ENCODE assay signal across 10 cellular contexts in genomic region chr5:151151263-151151660, GRCh38. TPM values are rescaled to one million over a fixed set of nuclear protein-coding genes. Genes with fewer than 3 reads are reported as not detected.
A peak's percentile ranks its signal among the peaks of the same experiment; 100 is the strongest.
DNase-seq lines count a peak whose midpoint lies in the region; ATAC-seq and TF ChIP-seq lines count a peak whose summit lies in the region.
"Had no signal": no experiment of that assay in that cellular context is flagged by ENCODE, and none has a peak within 500 bp of the region (broad histone marks: within the 10 kb centered on the region; RNA-seq: fewer than 3 reads in every experiment).

No MANE protein-coding gene starts in this region.

- no peaks in the 10 kb centered on the region for H3K9me2 ChIP-seq in SK-N-SH

- H3K9me3 Mint-ChIP-seq in activated naive CD8-positive, alpha-beta T cell treated with anti-CD3 and anti-CD28 coated beads for 36 hours = no peaks in the 10 kb centered on the region
- H3K9me3 Mint-ChIP-seq in memory B cell (no peaks in the 10 kb centered on the region), progenitor cell of endocrine pancreas (ENCODE audit: low read depth) (no peaks in the 10 kb centered on the region)

- H3K4me1 Mint-ChIP-seq in activated naive CD8-positive, alpha-beta T cell treated with anti-CD3 and anti-CD28 coated beads for 36 hours = peaks cover 87% of the 10 kb centered on the region
- H3K4me1 Mint-ChIP-seq in memory B cell (peaks cover 79% of the 10 kb centered on the region), progenitor cell of endocrine pancreas (ENCODE audit: low read depth) (peaks cover 14% of the 10 kb centered on the region)

- peaks cover 51% of the 10 kb centered on the region for H3K79me2 ChIP-seq in SK-N-SH (ENCODE audit: insufficient read depth)

- ATAC-seq in SK-N-SH treated with all-trans-retinoic acid at 6 μM for 48 hours = no peak
- no peak for ATAC-seq in memory B cell (ENCODE audit: low read depth)

- TF ChIP-seq RAD21 in SK-N-SH (IDR thresholded peaks at IDR 0.05; ENCODE audit: low read length) = no peak

- H3K27ac Mint-ChIP-seq in activated naive CD8-positive, alpha-beta T cell treated with anti-CD3 and anti-CD28 coated beads for 36 hours = peak overlapping the region; percentile 92
- peak overlapping the region; percentile 93 for H3K27ac Mint-ChIP-seq in memory B cell
- no peak overlapping the region for H3K27ac Mint-ChIP-seq in progenitor cell of endocrine pancreas

- H3K4me3 Mint-ChIP-seq in activated naive CD8-positive, alpha-beta T cell treated with anti-CD3 and anti-CD28 coated beads for 36 hours = peak overlapping the region; percentile 60
- H3K4me3 Mint-ChIP-seq in memory B cell (peak overlapping the region; percentile 47), progenitor cell of endocrine pancreas (ENCODE audit: low read depth) (no peak overlapping the region)

- CTCF ChIA-PET in SK-N-SH (lab: Yijun Ruan, JAX) = interaction anchor here (0.6 to 32.5 kb wide), 5 partner anchors 16 to 97 kb away, joined by 3 to 540 read pairs (median 7); no protein-coding TSS in a partner anchor
- CTCF ChIA-PET in HEK293T (lab: Yijun Ruan, JAX) = interaction anchor here (0.7 to 1.7 kb wide), 3 partner anchors 14 to 38 kb away, joined by 3 to 5 read pairs (median 3); no protein-coding TSS in a partner anchor

- no peak for TF ChIP-seq EP300 in SK-N-SH (IDR thresholded peaks at IDR 0.05; ENCODE audit: borderline replicate concordance in 1 of 2, low read depth in 1 of 2, low read length in 1 of 2)

- DNase-seq in SK-N-SH (no peak), memory B cell (ENCODE audit: low spot score in 2 of 2) (no peak), progenitor cell of endocrine pancreas (ENCODE audit: low spot score, unreplicated experiment) (no peak), HEK293T (ENCODE audit: extremely low spot score) (no peak), NCI-H1417 (lab: John Stamatoyannopoulos, UW) (no peak)
- DNase-seq in activated naive CD8-positive, alpha-beta T cell treated with anti-CD3 and anti-CD28 coated beads for 36 hours = no peak
- DNase-seq: activated effector memory CD4-positive, alpha-beta T cell treated with Interleukin-2 at 50 U/mL for 16 hours had no signal

- H3K9ac ChIP-seq in SK-N-SH (no peak overlapping the region), subcutaneous abdominal adipose tissue (ENCODE audit: low read length in 5 of 5) (peak overlapping the region in 3 of 5 donors; percentile 33 to 60 (median 55))

- TF ChIP-seq CTCF in SK-N-SH (IDR thresholded peaks at IDR 0.05) = no peak
- no peak for TF ChIP-seq CTCF in progenitor cell of endocrine pancreas (IDR thresholded peaks at IDR 0.05; ENCODE audit: unreplicated experiment)

- peaks cover 0 to 6% of the 10 kb centered on the region in 2 experiments for H3K36me3 ChIP-seq in SK-N-SH (replicated peaks in 1 of 2; ENCODE audit: control insufficient read depth in 1 of 2, insufficient read depth in 2 of 2, low read length in 1 of 2)
- peaks cover 0 to 20% (median 15%) of the 10 kb centered on the region in 5 donors for H3K36me3 ChIP-seq in subcutaneous abdominal adipose tissue (ENCODE audit: control insufficient read depth in 5 of 5, insufficient read depth in 5 of 5, low read length in 5 of 5)

- H3K4me1 ChIP-seq in SK-N-SH (ENCODE audit: control insufficient read depth in 1 of 2, insufficient read depth in 2 of 2, low read depth in 1 of 2, low read length in 1 of 2) (peaks cover 25 to 34% of the 10 kb centered on the region in 2 experiments; a peak in 2 of 4 replicates), subcutaneous abdominal adipose tissue (ENCODE audit: control insufficient read depth in 5 of 5, insufficient read depth in 5 of 5, low read length in 5 of 5) (peaks cover 20 to 96% (median 77%) of the 10 kb centered on the region in 5 donors)

- H3K27me3 Mint-ChIP-seq in activated naive CD8-positive, alpha-beta T cell treated with anti-CD3 and anti-CD28 coated beads for 36 hours = no peaks in the 10 kb centered on the region
- H3K27me3 Mint-ChIP-seq in memory B cell (no peaks in the 10 kb centered on the region), progenitor cell of endocrine pancreas (peaks cover 6% of the 10 kb centered on the region)

- 0 out of 2 replicates have a peak overlapping the region, but pooled peaks have one; percentile 31 for H3K4me2 ChIP-seq in SK-N-SH

- H3K36me3 Mint-ChIP-seq in activated naive CD8-positive, alpha-beta T cell treated with anti-CD3 and anti-CD28 coated beads for 36 hours = peaks cover 70% of the 10 kb centered on the region
- H3K36me3 Mint-ChIP-seq in memory B cell (peaks cover 19% of the 10 kb centered on the region), progenitor cell of endocrine pancreas (ENCODE audit: insufficient read depth) (no peaks in the 10 kb centered on the region)

- H3K27ac ChIP-seq in SK-N-SH (ENCODE audit: low read depth in 2 of 2, low read length in 1 of 2) (peak overlapping the region; percentile 12 to 77), subcutaneous abdominal adipose tissue (ENCODE audit: low read depth, low read length) (peak overlapping the region; percentile 75)
- H3K27ac ChIP-seq: 22Rv1 had no signal

- POLR2A ChIA-PET in SK-N-SH (lab: Yijun Ruan, JAX) (interaction anchor here (0.7 to 1.0 kb wide), 3 partner anchors 9 to 22 kb away, joined by 3 read pairs; no protein-coding TSS in a partner anchor), HEK293T (lab: Yijun Ruan, JAX) (interaction anchor here (1.1 kb wide), 1 partner anchor 450 kb away, joined by 4 read pairs; the partner anchor contains the start of gene RBM22)

- H3K27me3 ChIP-seq in SK-N-SH (ENCODE audit: insufficient read depth) = no peaks in the 10 kb centered on the region
- H3K27me3 ChIP-seq in subcutaneous abdominal adipose tissue (ENCODE audit: control insufficient read depth in 5 of 5, insufficient read depth in 4 of 5, low read length in 5 of 5) = no peaks in the 10 kb centered on the region

- no peak overlapping the region for H3K4me3 ChIP-seq in SK-N-SH (ENCODE audit: low read depth in 2 of 2, low read length in 1 of 2)
- peak overlapping the region in 1 of 5 donors; percentile 13 for H3K4me3 ChIP-seq in subcutaneous abdominal adipose tissue (ENCODE audit: low read depth in 1 of 5, low read length in 5 of 5)

- H3K9me3 ChIP-seq in SK-N-SH = no peaks in the 10 kb centered on the region
- H3K9me3 ChIP-seq in subcutaneous abdominal adipose tissue (ENCODE audit: control insufficient read depth in 5 of 5, low read length in 5 of 5) = no peaks in the 10 kb centered on the region

- no peak overlapping the region for H2AFZ ChIP-seq in SK-N-SH (ENCODE audit: low read depth)

- H3F3A ChIP-seq in SK-N-SH (replicated peaks; ENCODE audit: insufficient read depth) = no peaks in the 10 kb centered on the region

- H4K20me1 ChIP-seq in SK-N-SH (ENCODE audit: insufficient read depth) = peaks cover 14% of the 10 kb centered on the region; the same call in 1 of the 2 replicates

- WGBS in SK-N-SH (ENCODE audit: low lambda C conversion rate) = 80% methylated on average over 1 of the region's 2 CpGs

TF ChIP-seq in SK-N-SH, 30 proteins besides CTCF, POLR2A, EP300 and RAD21 (continues in another document):
- TF ChIP-seq CHD2 (IDR thresholded peaks at IDR 0.05; ENCODE audit: low read length, partially characterized antibody) = no peak
- TF ChIP-seq MXI1 (IDR thresholded peaks at IDR 0.05; ENCODE audit: low read depth, low read length) = no peak
- TF ChIP-seq MEF2A (IDR thresholded peaks at IDR 0.05; ENCODE audit: borderline replicate concordance, low read depth) = no peak
- no peak for TF ChIP-seq POLR2AphosphoS5 (IDR thresholded peaks at IDR 0.05; ENCODE audit: low read depth, low read length)
- no peak for TF ChIP-seq SIN3A (IDR thresholded peaks at IDR 0.05; ENCODE audit: borderline replicate concordance, low read depth, low read length)
- no peak for TF ChIP-seq FOSL2 (IDR thresholded peaks at IDR 0.05; ENCODE audit: borderline replicate concordance, low read depth)
- no peak for TF ChIP-seq EZH2phosphoT487 (IDR thresholded peaks at IDR 0.05; ENCODE audit: borderline replicate concordance, low read depth)

TF ChIP-seq in SK-N-SH treated with all-trans-retinoic acid at 6 μM for 48 hours, 23 proteins besides CTCF, POLR2A, EP300 and RAD21 (continues in another document):
- TF ChIP-seq ARNTL (CRISPR knock-in tag; IDR thresholded peaks at IDR 0.05; ENCODE audit: borderline replicate concordance, low read depth) = no peak
- TF ChIP-seq RARB (CRISPR knock-in tag; IDR thresholded peaks at IDR 0.05) = no peak

TF ChIP-seq in HEK293T, 16 proteins besides CTCF, POLR2A, EP300 and RAD21:
- no peak for TF ChIP-seq L3MBTL2 (conservative IDR thresholded peaks at IDR 0.05)
- no peak for TF ChIP-seq NFRKB (IDR thresholded peaks at IDR 0.05)
- TF ChIP-seq FOXM1 (IDR thresholded peaks at IDR 0.05; ENCODE audit: borderline replicate concordance) = no peak
- TF ChIP-seq ZNF384 (IDR thresholded peaks at IDR 0.05) = no peak
- TF ChIP-seq LEF1 (IDR thresholded peaks at IDR 0.05; ENCODE audit: borderline replicate concordance) = no peak
- TF ChIP-seq ARNT (IDR thresholded peaks at IDR 0.05) = no peak
- TF ChIP-seq ELF4 (IDR thresholded peaks at IDR 0.05) = no peak
- no peak for TF ChIP-seq TARDBP (IDR thresholded peaks at IDR 0.05)

RNA-seq across cellular contexts. Expression of gene ANXA6, which starts 6.3 kb away (rescaled TPM):
- polyA plus RNA-seq in SK-N-SH (2012; rRNA removed) = 87.5 and 101 TPM in 2 replicates
- 81.3 and 90.1 TPM in 2 replicates for polyA plus RNA-seq in SK-N-SH (2012; cell fraction: cytosol; rRNA removed)
- 83.3 and 89.2 TPM in 2 replicates for polyA plus RNA-seq in SK-N-SH (2012; cell fraction: nucleus; rRNA removed)
- 100 to 1,000 TPM; 407 to 417 TPM for total RNA-seq in activated naive CD8-positive, alpha-beta T cell treated with anti-CD3 and anti-CD28 coated beads for 36 hours
- 27.7 and 28.5 TPM in 2 replicates for total RNA-seq in progenitor cell of endocrine pancreas

Comparison
In these comparisons a context has a peak if more than half of its experiments do, and no peak if none do; other contexts are left out.
1. RNA of gene ANXA6, which starts 6.3 kb away (total RNA-seq): 407 to 417 TPM in activated naive CD8-positive, alpha-beta T cell treated with anti-CD3 and anti-CD28 coated beads for 36 hours; 27.7 to 28.5 TPM in progenitor cell of endocrine pancreas; every median in the first group is over 10 times any median in the second.